Comparison of ENCODE assay signal across 9 cellular contexts in the genomic region with DNA sequence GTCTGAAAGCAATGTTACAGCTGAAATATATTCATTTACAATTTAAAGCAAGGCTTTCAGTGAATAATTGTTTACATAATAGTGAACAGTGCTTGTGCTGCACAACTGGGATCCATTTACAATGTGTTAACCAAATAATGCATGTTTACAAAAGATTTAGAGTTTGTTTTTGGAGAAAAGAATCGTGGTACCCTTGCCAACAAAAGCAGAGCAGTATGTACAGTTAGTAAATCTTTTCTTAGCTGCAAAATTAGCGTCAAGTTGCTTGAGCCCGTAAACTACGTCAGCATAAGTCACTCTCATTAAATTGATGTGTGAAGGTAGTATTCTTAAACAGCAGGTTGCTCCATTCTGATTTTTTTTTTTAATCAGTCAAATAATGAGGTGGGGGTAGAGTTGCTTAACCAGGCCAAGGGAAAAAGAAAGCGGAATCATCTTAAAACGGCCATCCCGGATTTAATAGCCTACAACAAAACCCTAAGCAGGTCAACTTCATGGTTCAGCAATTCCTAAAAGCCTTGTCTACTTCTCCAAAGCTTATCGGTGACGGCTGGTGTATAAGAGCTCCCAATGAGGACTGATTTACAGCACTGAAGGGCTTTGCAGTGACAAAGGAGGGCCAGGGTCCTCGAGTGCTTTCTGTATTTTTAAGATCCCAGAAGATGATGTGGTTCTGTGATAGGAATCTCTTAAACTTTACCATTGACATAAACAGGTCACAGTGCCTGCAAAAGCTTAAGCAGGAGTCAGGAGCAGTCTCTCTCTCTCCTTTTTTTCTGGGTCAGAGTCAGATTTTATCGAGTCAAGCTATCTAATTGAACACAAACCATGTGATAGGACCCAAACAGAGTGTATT.
DNase-seq lines count a peak whose midpoint lies in the region; ATAC-seq, FAIRE-seq and TF ChIP-seq lines count a peak whose summit lies in the region.
"Had no signal": no experiment of that assay in that cellular context is flagged by ENCODE, and none has a peak within 500 bp of the region (broad histone marks: within the 10 kb centered on the region; RNA-seq: fewer than 3 reads in every experiment).

No MANE protein-coding gene starts in this region.

- H3K4me1 ChIP-seq in tibial artery (peaks cover 0 to 50% (median 29%) of the 10 kb centered on the region in 4 donors), small intestine (ENCODE audit: control insufficient read depth in 2 of 2, insufficient read depth in 1 of 2, low read depth in 1 of 2, low read length in 1 of 2) (peaks cover 4 to 19% of the 10 kb centered on the region in 2 donors)

- 66 to 79% (median 71%) methylated on average over 11 of the region's 11 CpGs for WGBS in small intestine, 3 donors

- H3K27ac ChIP-seq in tibial artery (peak overlapping the region; percentile 23 to 47), small intestine (ENCODE audit: low read depth in 1 of 2, low read length in 1 of 2) (peak overlapping the region in 1 of 2 donors; percentile 59)

- no peaks in the 10 kb centered on the region for H3K36me3 ChIP-seq in tibial artery
- no peaks in the 10 kb centered on the region for H3K36me3 ChIP-seq in small intestine (ENCODE audit: control insufficient read depth in 2 of 2, insufficient read depth in 2 of 2, low read length in 2 of 2)

- no peak for TF ChIP-seq CTCF in tibial artery (IDR thresholded peaks at IDR 0.05)

- FAIRE-seq in TTC549 (lab: Jason Lieb, UNC) (peak; percentile 83), small intestine (lab: Jason Lieb, UNC) (no peak)

- intact Hi-C loops in tibial artery (cut with DNase I; ENCODE audit: low total_unique reads), result no loop called here

- ATAC-seq in GM18858 (IDR thresholded peaks at IDR 0.05; ENCODE audit: unreplicated experiment) (no peak), HG02759 (IDR thresholded peaks at IDR 0.05; ENCODE audit: unreplicated experiment) (no peak)

- no peak overlapping the region for H3K4me3 ChIP-seq in tibial artery
- H3K4me3 ChIP-seq in small intestine (ENCODE audit: low read depth in 1 of 2, low read length in 2 of 2), result no peak overlapping the region

- DNase-seq in NCI-H1105 (lab: John Stamatoyannopoulos, UW) (peak; percentile 37), iPS-NIHi11 (ENCODE audit: low spot score) (peak; percentile 19), tibial artery (no peak), small intestine (no peak), Ammon's horn (ENCODE audit: low spot score) (no peak)
- DNase-seq: activated CD4-positive, alpha-beta memory T cell treated with anti-CD3 and anti-CD28 coated beads, Interleukin-2, amount 10 ng/mL, durations not matched to agents 7 days and 5 days had no signal

- H3K9me3 ChIP-seq in tibial artery (no peaks in the 10 kb centered on the region), small intestine (ENCODE audit: control insufficient read depth, low read depth) (no peaks in the 10 kb centered on the region)

- no peaks in the 10 kb centered on the region for H3K27me3 ChIP-seq in tibial artery
- H3K27me3 ChIP-seq in small intestine (ENCODE audit: control insufficient read depth in 2 of 2, insufficient read depth in 2 of 2, low read length in 2 of 2), result no peaks in the 10 kb centered on the region

Comparison
In these comparisons a context has a peak if more than half of its experiments do, and no peak if none do; other contexts are left out.
1. DNase-seq: peak in NCI-H1105 (single experiment) and iPS-NIHi11 (single experiment); none in tibial artery (0 of 2), small intestine (single experiment) and Ammon's horn (single experiment).